In genomic region chr3:14617508-14618023, GRCh38 we compare ENCODE assay signal across 22 cellular contexts. TPM values are rescaled to one million over a fixed set of nuclear protein-coding genes. Genes with fewer than 3 reads are reported as not detected.
DNase-seq lines count a peak whose midpoint lies in the region; ATAC-seq, FAIRE-seq and TF ChIP-seq lines count a peak whose summit lies in the region.
"Had no signal": no experiment of that assay in that cellular context is flagged by ENCODE, and none has a peak within 500 bp of the region (broad histone marks: within the 10 kb centered on the region; RNA-seq: fewer than 3 reads in every experiment).

No MANE protein-coding gene starts in this region.

- H3K4me1 ChIP-seq in HepG2 (ENCODE audit: insufficient read depth, low read length) (peaks cover 14% of the 10 kb centered on the region), right lobe of liver (no peaks in the 10 kb centered on the region), K562 (replicated peaks in 1 of 2; ENCODE audit: control insufficient read depth in 2 of 2, insufficient read depth in 2 of 2, low read length in 2 of 2) (0 out of 5 replicates have a peak, but pooled peaks cover 0 to 3% of the 10 kb centered on the region in 2 experiments)

- TF ChIP-seq EP300 in HepG2 (IDR thresholded peaks at IDR 0.05; ENCODE audit: low read depth in 2 of 2, low read length in 2 of 2) (no peak), HepG2 (CRISPR knock-in tag; IDR thresholded peaks at IDR 0.05; ENCODE audit: borderline replicate concordance) (no peak), K562 (IDR thresholded peaks at IDR 0.05; ENCODE audit: low read length) (no peak)

- FAIRE-seq in HepG2 (lab: Jason Lieb, UNC) (no peak), RCC 7860 (lab: Jason Lieb, UNC) (no peak), K562 (lab: Jason Lieb, UNC) (no peak), urothelium cell line (lab: Jason Lieb, UNC) (peak; percentile 65)

- 11% methylated on average over 6 of the region's 6 CpGs for WGBS in HepG2 (ENCODE audit: low lambda C conversion rate)
- 69% methylated on average over 5 of the region's 6 CpGs for WGBS in right lobe of liver (ENCODE audit: insufficient coverage, low coverage, low lambda C conversion rate, missing lambda C conversion rate)
- WGBS in K562 (ENCODE audit: insufficient coverage, low coverage, missing lambda C conversion rate), result 0% methylated on average over 6 of the region's 6 CpGs

- TF ChIP-seq POLR2A in HepG2 (IDR thresholded peaks at IDR 0.05; ENCODE audit: insufficient read depth in 1 of 2, low read depth in 2 of 2, low read length in 2 of 2) (no peak), right lobe of liver (IDR thresholded peaks at IDR 0.05) (no peak), K562 (conservative IDR thresholded peaks at IDR 0.05) (no peak)

- POLR2A ChIA-PET in HepG2 (lab: Yijun Ruan, JAX), result no interaction called here
- POLR2A ChIA-PET in K562 (lab: Yijun Ruan, JAX), result interaction anchor here (0.6 to 2.0 kb wide), 7 partner anchors 8 to 66 kb away, joined by 3 to 8 read pairs (median 3); partner anchors contain the start of gene CCDC174
- POLR2A ChIA-PET in RWPE1 (lab: Yijun Ruan, JAX; ENCODE audit: low non-redundant PET), result no interaction called here

- BruUV-seq in HepG2 (replicated peaks; lab: Mats Ljungman, UMichigan) (no TSS peak), K562 (replicated peaks; lab: Mats Ljungman, UMichigan) (no TSS peak)

- H3K9me3 ChIP-seq in HepG2 (ENCODE audit: low read length), result no peaks in the 10 kb centered on the region
- H3K9me3 ChIP-seq in right lobe of liver, result no peaks in the 10 kb centered on the region
- H3K9me3 ChIP-seq in K562 (replicated peaks; ENCODE audit: control insufficient read depth, insufficient read depth, low read depth, low read length), result no peaks in the 10 kb centered on the region

- H3K4me3 ChIP-seq in HepG2 (replicated peaks in 1 of 3; ENCODE audit: insufficient read depth in 1 of 3, low read depth in 2 of 3, low read length in 3 of 3) (no peak overlapping the region), right lobe of liver (no peak overlapping the region), K562 (no peak overlapping the region)
- H3K4me3 ChIP-seq: SK-N-MC had no signal

- CTCF ChIA-PET in HepG2 (lab: Yijun Ruan, JAX; ENCODE audit: low intra/inter-chr PET ratio, low total read pairs) (no interaction called here), K562 (lab: Yijun Ruan, JAX; ENCODE audit: low intra/inter-chr PET ratio) (no interaction called here), RWPE1 (lab: Yijun Ruan, JAX) (interaction anchor here (1.0 kb wide), 1 partner anchor 17 kb away, joined by 3 read pairs; no protein-coding TSS in a partner anchor)

- intact Hi-C loops in HepG2 (cut with micrococcal nuclease; ENCODE audit: unreplicated experiment) (no loop called here), right lobe of liver (cut with DNase I) (no loop called here), K562 (cut with micrococcal nuclease) (no loop called here)

- no peak overlapping the region for H3K9ac ChIP-seq in HepG2 (ENCODE audit: insufficient read depth, low read depth, low read length)
- H3K9ac ChIP-seq in K562 (ENCODE audit: insufficient read depth in 1 of 2, low read depth in 2 of 2, low read length in 2 of 2), result no peak overlapping the region

- H3K27me3 ChIP-seq in HepG2 (ENCODE audit: control insufficient read depth in 1 of 2, insufficient read depth in 2 of 2, low read length in 2 of 2) (peaks cover 0 to 17% of the 10 kb centered on the region in 2 experiments; a peak in 3 of 5 replicates), right lobe of liver (no peaks in the 10 kb centered on the region), K562 (ENCODE audit: control insufficient read depth in 2 of 2, insufficient read depth in 2 of 2, low read length in 2 of 2) (peaks cover 13 to 49% of the 10 kb centered on the region in 2 experiments)

- no peaks in the 10 kb centered on the region for H4K20me1 ChIP-seq in HepG2 (ENCODE audit: insufficient read depth, low read length)
- no peaks in the 10 kb centered on the region for H4K20me1 ChIP-seq in K562 (replicated peaks; ENCODE audit: control insufficient read depth, insufficient read depth, low read length)

- H3K36me3 ChIP-seq in HepG2 (replicated peaks in 1 of 2; ENCODE audit: control insufficient read depth in 1 of 2, insufficient read depth in 2 of 2, low read length in 2 of 2) (no peaks in the 10 kb centered on the region), right lobe of liver (no peaks in the 10 kb centered on the region), K562 (ENCODE audit: control insufficient read depth, insufficient read depth, low read length) (no peaks in the 10 kb centered on the region)

- in situ Hi-C loops in HepG2 (cut with HindIII; ENCODE audit: extremely low pct_ligation_motif_present, low pct_unique_long_range_greater_than_20kb) (no loop called here), K562 (cut with MboI) (no loop called here)

- H2AFZ ChIP-seq in HepG2 (ENCODE audit: low read length), result no peak overlapping the region
- H2AFZ ChIP-seq in K562 (ENCODE audit: low read depth, low read length), result no peak overlapping the region

- TF ChIP-seq RAD21 in HepG2 (CRISPR knock-in tag; IDR thresholded peaks at IDR 0.05), result no peak
- no peak for TF ChIP-seq RAD21 in K562 (CRISPR knock-in tag; conservative IDR thresholded peaks at IDR 0.05 in 1 of 2, IDR thresholded peaks at IDR 0.05 in 1 of 2)

- peak; percentile 38; the same call in 2 of the 3 replicates for ATAC-seq in HepG2
- no peak for ATAC-seq in right lobe of liver
- ATAC-seq in K562, result no peak
- ATAC-seq: CD8-positive, alpha-beta T cell had no signal

- no peaks in the 10 kb centered on the region for H3K9me1 ChIP-seq in K562 (ENCODE audit: control insufficient read depth, insufficient read depth, low read length)

- H3K27ac ChIP-seq in HepG2 (ENCODE audit: extremely low read length, insufficient read depth, low read length), result no peak overlapping the region
- no peak overlapping the region for H3K27ac ChIP-seq in right lobe of liver
- no peak overlapping the region for H3K27ac ChIP-seq in K562 (ENCODE audit: extremely low read depth, low read depth, low read length)
- no peak overlapping the region for H3K27ac ChIP-seq in RWPE1
- H3K27ac ChIP-seq: 22Rv1, SK-N-MC had no signal

- H3K4me2 ChIP-seq in HepG2 (ENCODE audit: low read depth, low read length) (no peak overlapping the region), K562 (ENCODE audit: insufficient read depth, low read length) (no peak overlapping the region)

- no peak for TF ChIP-seq CTCF in HepG2 (CRISPR knock-in tag; IDR thresholded peaks at IDR 0.05)
- TF ChIP-seq CTCF in right lobe of liver (IDR thresholded peaks at IDR 0.05), result no peak
- no peak for TF ChIP-seq CTCF in K562 (IDR thresholded peaks at IDR 0.05 in 2 of 3, conservative IDR thresholded peaks at IDR 0.05 in 1 of 3; ENCODE audit: insufficient read depth in 2 of 3, low read depth in 1 of 3, low read length in 3 of 3)
- TF ChIP-seq CTCF in RWPE1 (conservative IDR thresholded peaks at IDR 0.05; ENCODE audit: low read depth), result no peak

- H3K79me2 ChIP-seq in HepG2 (ENCODE audit: insufficient read depth, low read length) (no peaks in the 10 kb centered on the region), K562 (ENCODE audit: control insufficient read depth, insufficient read depth, low read length) (no peaks in the 10 kb centered on the region)

- DNase-seq in HepG2 (ENCODE audit: low spot score) (peak; percentile 39), right lobe of liver (no peak), RCC 7860 (ENCODE audit: low spot score) (peak; percentile 18), K562 (ENCODE audit: extremely low read depth in 1 of 4, low spot score in 3 of 4) (no peak), urothelium cell line (ENCODE audit: low spot score) (peak; percentile 62), DMS79 (lab: John Stamatoyannopoulos, UW) (no peak), RWPE1 (ENCODE audit: low spot score) (no peak), NAMALWA (ENCODE audit: low spot score) (no peak)
- DNase-seq: AML-193; C1 segment of cervical spinal cord; CD8-positive, alpha-beta T cell; KBM-7; NCI-H1105; NCI-H146; NCI-H2081; NCI-H2171 treated with DMSO at 0.1 percent for 48 hours; NCI-H524 treated with DMSO at 0.1 percent for 48 hours; NCI-H82; SHP77 had no signal

RNA-seq across cellular contexts. Expression of gene CCDC174, which starts 34.0 kb away (rescaled TPM):
- total RNA-seq in HepG2 (2016; rRNA removed; fragmentation: Illumina TruSeq; extraction: Trizol) (11.0 and 12.4 TPM in 2 replicates), right lobe of liver (10 to 100 TPM in 3 of 6 experiments, 1 to 10 TPM in 3; 7.5 to 11.7 (median 10.6) TPM), K562 (2014; rRNA removed) (18.7 and 20.8 TPM in 2 replicates), K562 (2014; rRNA removed; fragmentation: Illumina TruSeq; extraction: Trizol) (31.0 and 33.7 TPM in 2 replicates), K562 (2015; rRNA removed; fragmentation: Illumina TruSeq; extraction: Trizol) (24.8 and 28.5 TPM in 2 replicates), K562 (2021) (18.7 and 19.8 TPM in 2 replicates)
- total RNA-seq in HepG2 (2016; cell fraction: cytosol; rRNA removed; fragmentation: Illumina TruSeq; extraction: Trizol; ENCODE audit: low read depth), result 1.1 and 1.3 TPM in 2 replicates
- 10.0 and 11.0 TPM in 2 replicates for total RNA-seq in HepG2 (2016; cell fraction: insoluble cytoplasmic fraction; rRNA removed; fragmentation: Illumina TruSeq; extraction: Trizol)
- total RNA-seq in HepG2 (2016; cell fraction: membrane; rRNA removed; fragmentation: Illumina TruSeq; extraction: Trizol), result 2.5 and 2.8 TPM in 2 replicates
- total RNA-seq in HepG2 (2016; cell fraction: nucleus; rRNA removed; fragmentation: Illumina TruSeq; extraction: Trizol), result 18.2 and 18.6 TPM in 2 replicates
- polyA plus RNA-seq in HepG2 (2011; rRNA removed) (4.5 and 5.4 TPM in 2 replicates), K562 (2011; rRNA removed) (7.4 and 9.5 TPM in 2 replicates), K562 (2014; fragmentation: Illumina TruSeq; extraction: Trizol) (24.9 and 31.6 TPM in 2 replicates), K562 (2014; fragmentation: Nextera tagmentation; extraction: Ambion mirVana) (10 to 100 TPM; 34.9 to 41.0 TPM), K562 (2014; rRNA removed) (16.9 and 22.8 TPM in 2 replicates)
- 2.7 and 3.4 TPM in 2 replicates for polyA plus RNA-seq in HepG2 (2011; cell fraction: cytosol; rRNA removed)
- 11.4 and 15.7 TPM in 2 replicates for polyA plus RNA-seq in HepG2 (2011; cell fraction: nucleus; rRNA removed)
- polyA plus RNA-seq in HepG2 (2012), result 10.8 and 13.5 TPM in 2 replicates
- 1.2 and 1.6 TPM in 2 replicates for polyA plus RNA-seq in HepG2 (2016; cell fraction: cytosol; fragmentation: Illumina TruSeq; extraction: Trizol; ENCODE audit: low read depth)
- 15.5 and 17.8 TPM in 2 replicates for polyA plus RNA-seq in HepG2 (2016; cell fraction: insoluble cytoplasmic fraction; fragmentation: Illumina TruSeq; extraction: Trizol; ENCODE audit: low read depth)
- 2.6 and 3.0 TPM in 2 replicates for polyA plus RNA-seq in HepG2 (2016; cell fraction: membrane; fragmentation: Illumina TruSeq; extraction: Trizol; ENCODE audit: low read depth)
- 21.4 and 21.8 TPM in 2 replicates for polyA plus RNA-seq in HepG2 (2016; cell fraction: nucleus; fragmentation: Illumina TruSeq; extraction: Trizol; ENCODE audit: insufficient read depth, low read depth)
- polyA minus RNA-seq in HepG2 (2011; rRNA and poly(A)+ RNA removed; ENCODE audit: low replicate concordance), result 4.1 and 5.1 TPM in 2 replicates
- polyA minus RNA-seq in HepG2 (2011; cell fraction: cytosol; rRNA and poly(A)+ RNA removed), result 3.6 and 4.7 TPM in 2 replicates
- polyA minus RNA-seq in HepG2 (2011; cell fraction: nucleus; rRNA and poly(A)+ RNA removed), result 20.6 and 21.2 TPM in 2 replicates
- 26.7 and 57.8 TPM in 2 replicates for total RNA-seq in K562 (2011; cell fraction: chromatin; rRNA removed; ENCODE audit: low replicate concordance)
- total RNA-seq in K562 (2011; cell fraction: nucleolus; rRNA removed), result 10.3 and 12.5 TPM in 2 replicates
- 20.5 and 26.6 TPM in 2 replicates for total RNA-seq in K562 (2011; cell fraction: nucleoplasm; rRNA removed)
- polyA plus RNA-seq in K562 (2011; cell fraction: cytosol; rRNA removed), result 3.9 and 4.1 TPM in 2 replicates
- 24.3 and 33.3 TPM in 2 replicates for polyA plus RNA-seq in K562 (2011; cell fraction: nucleus; rRNA removed)
- polyA plus RNA-seq in K562 (2012), result 11.8 and 29.6 TPM in 2 replicates
- 8.9 and 11.9 TPM in 2 replicates for polyA minus RNA-seq in K562 (2011; rRNA and poly(A)+ RNA removed)
- polyA minus RNA-seq in K562 (2011; cell fraction: cytosol; rRNA and poly(A)+ RNA removed), result 3.7 and 10.5 TPM in 2 replicates
- polyA minus RNA-seq in K562 (2011; cell fraction: nucleus; rRNA and poly(A)+ RNA removed), result 12.1 and 22.1 TPM in 2 replicates

RNA-seq across cellular contexts. Expression of gene C3orf20, which starts 57.4 kb away (rescaled TPM):
- total RNA-seq in HepG2 (2016; rRNA removed; fragmentation: Illumina TruSeq; extraction: Trizol) (0.04 TPM in 1 of 2 replicates, not detected in the other), right lobe of liver (under 1 TPM in 2 of 6 experiments, not detected in 4; 0.09 to 0.11 TPM), K562 (2014; rRNA removed) (not detected in 2 replicates), K562 (2014; rRNA removed; fragmentation: Illumina TruSeq; extraction: Trizol) (not detected in 2 replicates), K562 (2015; rRNA removed; fragmentation: Illumina TruSeq; extraction: Trizol) (0.04 TPM in 1 of 2 replicates, not detected in the other), K562 (2021) (not detected in 2 replicates)
- total RNA-seq in HepG2 (2016; cell fraction: cytosol; rRNA removed; fragmentation: Illumina TruSeq; extraction: Trizol; ENCODE audit: low read depth), result not detected in 2 replicates
- 0.09 TPM in 1 of 2 replicates, not detected in the other for total RNA-seq in HepG2 (2016; cell fraction: insoluble cytoplasmic fraction; rRNA removed; fragmentation: Illumina TruSeq; extraction: Trizol)
- total RNA-seq in HepG2 (2016; cell fraction: membrane; rRNA removed; fragmentation: Illumina TruSeq; extraction: Trizol), result not detected in 2 replicates
- 0.16 and 0.22 TPM in 2 replicates for total RNA-seq in HepG2 (2016; cell fraction: nucleus; rRNA removed; fragmentation: Illumina TruSeq; extraction: Trizol)
- polyA plus RNA-seq in HepG2 (2011; rRNA removed) (0.03 and 0.08 TPM in 2 replicates), K562 (2011; rRNA removed) (0.15 TPM in 1 of 2 replicates, not detected in the other), K562 (2014; fragmentation: Illumina TruSeq; extraction: Trizol) (not detected in 2 replicates), K562 (2014; fragmentation: Nextera tagmentation; extraction: Ambion mirVana) (not detected), K562 (2014; rRNA removed) (not detected in 2 replicates)
- 0.10 TPM in 1 of 2 replicates, not detected in the other for polyA plus RNA-seq in HepG2 (2011; cell fraction: cytosol; rRNA removed)
- 0.26 and 0.47 TPM in 2 replicates for polyA plus RNA-seq in HepG2 (2011; cell fraction: nucleus; rRNA removed)
- 0.05 and 0.17 TPM in 2 replicates for polyA plus RNA-seq in HepG2 (2012)
- not detected in 2 replicates for polyA plus RNA-seq in HepG2 (2016; cell fraction: cytosol; fragmentation: Illumina TruSeq; extraction: Trizol; ENCODE audit: low read depth)
- polyA plus RNA-seq in HepG2 (2016; cell fraction: insoluble cytoplasmic fraction; fragmentation: Illumina TruSeq; extraction: Trizol; ENCODE audit: low read depth), result not detected in 2 replicates
- not detected in 2 replicates for polyA plus RNA-seq in HepG2 (2016; cell fraction: membrane; fragmentation: Illumina TruSeq; extraction: Trizol; ENCODE audit: low read depth)
- 0.15 and 0.16 TPM in 2 replicates for polyA plus RNA-seq in HepG2 (2016; cell fraction: nucleus; fragmentation: Illumina TruSeq; extraction: Trizol; ENCODE audit: insufficient read depth, low read depth)
- 0.12 TPM in 1 of 2 replicates, not detected in the other for polyA minus RNA-seq in HepG2 (2011; rRNA and poly(A)+ RNA removed; ENCODE audit: low replicate concordance)
- not detected in 2 replicates for polyA minus RNA-seq in HepG2 (2011; cell fraction: cytosol; rRNA and poly(A)+ RNA removed)
- polyA minus RNA-seq in HepG2 (2011; cell fraction: nucleus; rRNA and poly(A)+ RNA removed), result 0.37 and 0.52 TPM in 2 replicates
- total RNA-seq in K562 (2011; cell fraction: chromatin; rRNA removed; ENCODE audit: low replicate concordance), result 0.25 and 0.46 TPM in 2 replicates
- not detected in 2 replicates for total RNA-seq in K562 (2011; cell fraction: nucleolus; rRNA removed)
- total RNA-seq in K562 (2011; cell fraction: nucleoplasm; rRNA removed), result 0.23 and 0.29 TPM in 2 replicates
- 0.12 TPM in 1 of 2 replicates, not detected in the other for polyA plus RNA-seq in K562 (2011; cell fraction: cytosol; rRNA removed)
- polyA plus RNA-seq in K562 (2011; cell fraction: nucleus; rRNA removed), result 0.04 and 0.08 TPM in 2 replicates
- polyA plus RNA-seq in K562 (2012), result 0.03 TPM in 1 of 2 replicates, not detected in the other
- polyA minus RNA-seq in K562 (2011; rRNA and poly(A)+ RNA removed), result 0.06 TPM in 1 of 2 replicates, not detected in the other
- polyA minus RNA-seq in K562 (2011; cell fraction: cytosol; rRNA and poly(A)+ RNA removed), result not detected in 2 replicates
- polyA minus RNA-seq in K562 (2011; cell fraction: nucleus; rRNA and poly(A)+ RNA removed), result 0.11 TPM in 1 of 2 replicates, not detected in the other
- polyA plus RNA-seq: AG04450 had no signal

Comparison
In these comparisons a context has a peak if more than half of its experiments do, and no peak if none do; other contexts are left out.
1. DNase-seq: peak in HepG2 (single experiment), RCC 7860 (single experiment) and urothelium cell line (single experiment); none in right lobe of liver (0 of 3), K562 (0 of 4), DMS79 (single experiment), RWPE1 (single experiment) and NAMALWA (single experiment).
2. Of the 241 proteins assayed by ChIP-seq in both HepG2 and K562: peak only in HepG2: NR2F6; only in K562: ESRRA; in both: none; in neither: 239.